8 cellular contexts compared by ENCODE assay signal in genomic region chr4:84498203-84499026, GRCh38. TPM values are rescaled to one million over a fixed set of nuclear protein-coding genes. Genes with fewer than 3 reads are reported as not detected.
A peak's percentile ranks its signal among the peaks of the same experiment; 100 is the strongest.
DNase-seq lines count a peak whose midpoint lies in the region; ATAC-seq and TF ChIP-seq lines count a peak whose summit lies in the region.

No MANE protein-coding gene starts in this region.

- H3K27ac Mint-ChIP-seq in T-cell = no peak overlapping the region

- no peaks in the 10 kb centered on the region for H3F3A ChIP-seq in neural cell (ENCODE audit: insufficient read depth, low read length, poor library complexity, severe bottlenecking)

- no peak for TF ChIP-seq EP300 in neural cell (conservative IDR thresholded peaks at IDR 0.05; ENCODE audit: poor library complexity, severe bottlenecking)

- peak; percentile 7 for DNase-seq in A172 (ENCODE audit: low spot score)
- peak in 1 of 34 experiments; percentile 10 for DNase-seq in T-cell
- DNase-seq in fibroblast of lung (ENCODE audit: low read depth in 2 of 2) = peak; percentile 30 to 32

- peaks cover 80 to 87% of the 10 kb centered on the region in 2 donors for H3K27me3 Mint-ChIP-seq in T-cell

- peak overlapping the region; percentile 5 for H2AFZ ChIP-seq in fibroblast of lung (ENCODE audit: low read length)
- H2AFZ ChIP-seq in neural cell (ENCODE audit: low read depth, low read length) = no peak overlapping the region

- peak overlapping the region; percentile 73 to 81 (median 75) for H3K4me3 Mint-ChIP-seq in T-cell

- CTCF ChIA-PET in T-cell (lab: Charles Lee) = no interaction called here

- H3K9me3 ChIP-seq in fibroblast of lung (ENCODE audit: control insufficient read depth, insufficient read depth, low read depth, low read length) (no peaks in the 10 kb centered on the region), neural cell (ENCODE audit: low read length) (no peaks in the 10 kb centered on the region)

- no peaks in the 10 kb centered on the region for H4K20me1 ChIP-seq in fibroblast of lung (ENCODE audit: control insufficient read depth, extremely low read depth, insufficient read depth, low read length)
- H4K20me1 ChIP-seq in neural cell (ENCODE audit: insufficient read depth) = no peaks in the 10 kb centered on the region

- H3K79me2 ChIP-seq in fibroblast of lung (ENCODE audit: control insufficient read depth, insufficient read depth, low read length) (no peaks in the 10 kb centered on the region), neural cell (replicated peaks; ENCODE audit: insufficient read depth, low read length) (no peaks in the 10 kb centered on the region)

- H3K27ac ChIP-seq in fibroblast of lung (ENCODE audit: insufficient read depth, low read length) (no peak overlapping the region), neural cell (ENCODE audit: low read length) (peak overlapping the region; percentile 53)

- peaks cover 5% of the 10 kb centered on the region for H3K36me3 Mint-ChIP-seq in T-cell

- H3K9me2 ChIP-seq in neural cell (ENCODE audit: insufficient read depth, low read length) = no peaks in the 10 kb centered on the region

- ATAC-seq in T-cell (replicated peaks in 1 of 4) (peak; percentile 34 to 57 (median 45)), HG02885 (IDR thresholded peaks at IDR 0.05; ENCODE audit: poor library complexity, unreplicated experiment) (no peak), GM21825 (IDR thresholded peaks at IDR 0.05; ENCODE audit: unreplicated experiment) (no peak), HG02642 (IDR thresholded peaks at IDR 0.05; ENCODE audit: poor library complexity, unreplicated experiment) (no peak)

- peak overlapping the region; percentile 14 for H3K4me3 ChIP-seq in GM08714 (ENCODE audit: low read length)
- peak overlapping the region; percentile 42 to 71 (median 54) for H3K4me3 ChIP-seq in fibroblast of lung (replicated peaks in 1 of 4; ENCODE audit: control extremely low read depth in 1 of 4, insufficient read depth in 1 of 4, low read depth in 3 of 4, low read length in 4 of 4)
- peak overlapping the region; percentile 61 for H3K4me3 ChIP-seq in neural cell (ENCODE audit: low read length)

- H3K27me3 ChIP-seq in fibroblast of lung (ENCODE audit: control insufficient read depth, insufficient read depth, low read length) (peaks cover 66% of the 10 kb centered on the region), neural cell (ENCODE audit: insufficient read depth, low read depth, low read length) (peaks cover 100% of the 10 kb centered on the region)

- no peaks in the 10 kb centered on the region for H3K4me1 ChIP-seq in fibroblast of lung (ENCODE audit: control insufficient read depth, extremely low read depth, insufficient read depth, low read length)

- H3K9me3 Mint-ChIP-seq in T-cell = peaks cover 2 to 7% (median 7%) of the 10 kb centered on the region in 3 donors

- no peak overlapping the region for H3K9ac ChIP-seq in fibroblast of lung (ENCODE audit: insufficient read depth, low read length)
- H3K9ac ChIP-seq in neural cell (ENCODE audit: low read length) = peak overlapping the region; percentile 57

- TF ChIP-seq CTCF in fibroblast of lung (conservative IDR thresholded peaks at IDR 0.05 in 1 of 2, IDR thresholded peaks at IDR 0.05 in 1 of 2; ENCODE audit: low read depth in 1 of 2, low read length in 2 of 2) (no peak), neural cell (IDR thresholded peaks at IDR 0.05; ENCODE audit: poor library complexity, severe bottlenecking) (no peak)

- peaks cover 21 to 30% (median 27%) of the 10 kb centered on the region in 3 donors for H3K4me1 Mint-ChIP-seq in T-cell

- peak overlapping the region; percentile 59 for H3K4me2 ChIP-seq in fibroblast of lung (ENCODE audit: extremely low read depth, insufficient read depth, low read length)
- no peak overlapping the region for H3K4me2 ChIP-seq in neural cell (ENCODE audit: low read length)

- POLR2A ChIA-PET in T-cell (lab: Charles Lee) = interaction anchor here in 1 of 2 donors (0.6 kb wide), 1 partner anchor 463 kb away, joined by 4 read pairs; no protein-coding TSS in a partner anchor

- no peak for TF ChIP-seq RAD21 in neural cell (conservative IDR thresholded peaks at IDR 0.05)

- H3K36me3 ChIP-seq in fibroblast of lung (ENCODE audit: control insufficient read depth, insufficient read depth, low read length) (no peaks in the 10 kb centered on the region), neural cell (ENCODE audit: insufficient read depth, low read length) (no peaks in the 10 kb centered on the region)

TF ChIP-seq in neural cell, 6 proteins besides CTCF, POLR2A, EP300 and RAD21:
- no peak for TF ChIP-seq MXI1 (conservative IDR thresholded peaks at IDR 0.05; ENCODE audit: poor library complexity, severe bottlenecking)
- peak; percentile 35 for TF ChIP-seq EZH2 (IDR thresholded peaks at IDR 0.05; ENCODE audit: borderline replicate concordance, insufficient read depth, low read length, poor library complexity, severe bottlenecking)
- peak; percentile 8 for TF ChIP-seq POLR2AphosphoS5 (IDR thresholded peaks at IDR 0.05)
- no peak for TF ChIP-seq TAF1 (IDR thresholded peaks at IDR 0.05; ENCODE audit: low read depth)
- no peak for TF ChIP-seq SMC3 (conservative IDR thresholded peaks at IDR 0.05; ENCODE audit: poor library complexity)
TF ChIP-seq in neural cell: peak in this region for 2.

RNA-seq across cellular contexts. Expression of gene NKX6-1, which starts 0.7 kb away (rescaled TPM):
- total RNA-seq in A172 (2014; rRNA removed; shearing (Covaris generic)) = 0.34 and 0.55 TPM in 2 replicates
- total RNA-seq in T-cell (not detected), fibroblast of lung (0.17 and 0.26 TPM in 2 replicates)
- polyA plus RNA-seq in fibroblast of lung (0.47 and 0.75 TPM in 2 replicates), neural cell (15.0 and 20.1 TPM in 2 replicates)
- polyA plus RNA-seq in fibroblast of lung (2012) = 0.56 and 0.91 TPM in 2 replicates
- polyA minus RNA-seq in fibroblast of lung (ENCODE audit: low replicate concordance) (0.52 TPM in 1 of 2 replicates, not detected in the other), neural cell (17.7 and 20.2 TPM in 2 replicates)

Comparison
In these comparisons a context has a peak if more than half of its experiments do, and no peak if none do; other contexts are left out.
1. ATAC-seq: peak in T-cell (4 of 4); none in HG02885 (single experiment), GM21825 (single experiment) and HG02642 (single experiment).
2. Peak in every context shown above with its lines, with median percentiles within 50 percentile points of each other: H3K4me3 ChIP-seq.